Comparison of ENCODE assay signal across 20 cellular contexts in genomic region chr1:170687625-170688024, GRCh38. TPM values are rescaled to one million over a fixed set of nuclear protein-coding genes. Genes with fewer than 3 reads are reported as not detected.
"Had no signal": no experiment of that assay in that cellular context is flagged by ENCODE, and none has a peak within 500 bp of the region (broad histone marks: within the 10 kb centered on the region; RNA-seq: fewer than 3 reads in every experiment).

No MANE protein-coding gene starts in this region.

- H3K4me3 Mint-ChIP-seq: activated naive CD8-positive, alpha-beta T cell treated with anti-CD3 and anti-CD28 coated beads, Interleukin-2, amount 50 U/mL, for 24 hours; activated T-helper 17 cell treated with anti-CD3 and anti-CD28 coated beads, Interleukin-2, amount 50 U/mL, for 72 hours; naive thymus-derived CD4-positive, alpha-beta T cell; stimulated activated naive CD8-positive, alpha-beta T cell treated with anti-CD3 and anti-CD28 coated beads, Interleukin-15, Interleukin-2, amounts not matched to agents 100 ng/mL and 50 ng/mL, for 24 hours had no signal

- H3K9me3 Mint-ChIP-seq: activated naive CD8-positive, alpha-beta T cell treated with anti-CD3 and anti-CD28 coated beads, Interleukin-2, amount 50 U/mL, for 24 hours; activated T-helper 17 cell treated with anti-CD3 and anti-CD28 coated beads, Interleukin-2, amount 50 U/mL, for 72 hours; naive thymus-derived CD4-positive, alpha-beta T cell; stimulated activated naive CD8-positive, alpha-beta T cell treated with anti-CD3 and anti-CD28 coated beads, Interleukin-15, Interleukin-2, amounts not matched to agents 100 ng/mL and 50 ng/mL, for 24 hours had no signal

- H3K27ac Mint-ChIP-seq: activated naive CD8-positive, alpha-beta T cell treated with anti-CD3 and anti-CD28 coated beads, Interleukin-2, amount 50 U/mL, for 24 hours; activated T-helper 17 cell treated with anti-CD3 and anti-CD28 coated beads, Interleukin-2, amount 50 U/mL, for 72 hours; naive thymus-derived CD4-positive, alpha-beta T cell; stimulated activated naive CD8-positive, alpha-beta T cell treated with anti-CD3 and anti-CD28 coated beads, Interleukin-15, Interleukin-2, amounts not matched to agents 100 ng/mL and 50 ng/mL, for 24 hours had no signal

- H3K36me3 Mint-ChIP-seq: naive thymus-derived CD4-positive, alpha-beta T cell had no signal

- H3K4me1 Mint-ChIP-seq: activated naive CD8-positive, alpha-beta T cell treated with anti-CD3 and anti-CD28 coated beads, Interleukin-2, amount 50 U/mL, for 24 hours; activated T-helper 17 cell treated with anti-CD3 and anti-CD28 coated beads, Interleukin-2, amount 50 U/mL, for 72 hours had no signal

- ATAC-seq: activated naive CD8-positive, alpha-beta T cell treated with anti-CD3 and anti-CD28 coated beads, Interleukin-2, amount 50 U/mL, for 24 hours; activated T-helper 17 cell treated with anti-CD3 and anti-CD28 coated beads, Interleukin-2, amount 50 U/mL, for 72 hours; esophagus mucosa; heart left ventricle; left cardiac atrium; naive thymus-derived CD4-positive, alpha-beta T cell; right lobe of liver had no signal

- H3K4me3 ChIP-seq: ascending aorta, cardiac muscle cell, dorsolateral prefrontal cortex, heart left ventricle, lung, right lobe of liver, suprapubic skin, upper lobe of left lung had no signal

- H3K9me3 ChIP-seq: ascending aorta, heart left ventricle, right lobe of liver, suprapubic skin, upper lobe of left lung had no signal

- H3K27ac ChIP-seq: cardiac muscle cell, dorsolateral prefrontal cortex, heart left ventricle, right lobe of liver, suprapubic skin, upper lobe of left lung had no signal

- H3K4me1 ChIP-seq: right lobe of liver, upper lobe of left lung had no signal

- DNase-seq: activated CD4-positive, CD25-positive, alpha-beta regulatory T cell treated with anti-CD3 and anti-CD28 coated beads, Interleukin-2, amount 50 U/mL, for 72 hours; activated naive CD4-positive, alpha-beta T cell treated with Interleukin-2 at 50 U/mL for 16 hours; activated naive CD8-positive, alpha-beta T cell treated with anti-CD3 and anti-CD28 coated beads, Interleukin-2, amount 50 U/mL, for 24 hours; dorsolateral prefrontal cortex; foreskin melanocyte; heart left ventricle; left cardiac atrium; naive thymus-derived CD4-positive, alpha-beta T cell; occipital lobe; right lobe of liver; upper lobe of left lung had no signal

- H3K36me3 ChIP-seq: ascending aorta, cardiac muscle cell, heart left ventricle, right lobe of liver, suprapubic skin, upper lobe of left lung had no signal

- H3K27me3 ChIP-seq: ascending aorta, cardiac muscle cell, heart left ventricle, suprapubic skin, upper lobe of left lung had no signal

RNA-seq across cellular contexts. Expression of gene PRRX1, which starts 23.7 kb away (rescaled TPM):
- total RNA-seq: activated T-helper 17 cell treated with anti-CD3 and anti-CD28 coated beads, Interleukin-2, amount 50 U/mL, for 72 hours; mononuclear cell; naive thymus-derived CD4-positive, alpha-beta T cell; T-helper 1 cell treated with Interleukin-12 subunit alpha and Interleukin-12 subunit beta and Interleukin-4 antibody, amounts not matched to agents 30 ng/mL and 1 ng/mL, for 36 hours had no signal
